In genomic region chr5:97098864-97099454, GRCh38 we compare ENCODE assay signal across 1 cellular context.
A peak's percentile ranks its signal among the peaks of the same experiment; 100 is the strongest.
TF ChIP-seq lines count a peak whose summit lies in the region.

No MANE protein-coding gene starts in this region.

TF ChIP-seq in GM12878, 131 proteins besides CTCF, POLR2A, EP300 and RAD21:
- TF ChIP-seq IKZF2 (IDR thresholded peaks at IDR 0.05) (0 out of 4 replicates have a peak, but pooled peaks of 1 of the 2 experiments have one; percentile 17), MTA3 (IDR thresholded peaks at IDR 0.05; ENCODE audit: borderline replicate concordance, low read length) (no peak), POU2F2 (IDR thresholded peaks at IDR 0.05; ENCODE audit: borderline replicate concordance, low read depth, low read length) (peak; percentile 45; the same call in 1 of the 3 replicates), MTA2 (IDR thresholded peaks at IDR 0.05; ENCODE audit: low read depth) (no peak; the same call in 1 of the 2 replicates), PKNOX1 (IDR thresholded peaks at IDR 0.05) (peak; percentile 46), EZH2 (IDR thresholded peaks at IDR 0.05; ENCODE audit: borderline replicate concordance, control insufficient read depth, low read depth, low read length) (no peak), ZNF217 (IDR thresholded peaks at IDR 0.05) (no peak), SREBF1 (IDR thresholded peaks at IDR 0.05; ENCODE audit: low read length) (no peak), ZNF207 (IDR thresholded peaks at IDR 0.05; ENCODE audit: borderline replicate concordance) (no peak)
- TF ChIP-seq, protein P1, sequence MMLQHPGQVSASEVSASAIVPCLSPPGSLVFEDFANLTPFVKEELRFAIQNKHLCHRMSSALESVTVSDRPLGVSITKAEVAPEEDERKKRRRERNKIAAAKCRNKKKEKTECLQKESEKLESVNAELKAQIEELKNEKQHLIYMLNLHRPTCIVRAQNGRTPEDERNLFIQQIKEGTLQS (IDR thresholded peaks at IDR 0.05; ENCODE audit: borderline replicate concordance, extremely low read depth, low read depth, low read length) = no peak
- TF ChIP-seq, protein P2, sequence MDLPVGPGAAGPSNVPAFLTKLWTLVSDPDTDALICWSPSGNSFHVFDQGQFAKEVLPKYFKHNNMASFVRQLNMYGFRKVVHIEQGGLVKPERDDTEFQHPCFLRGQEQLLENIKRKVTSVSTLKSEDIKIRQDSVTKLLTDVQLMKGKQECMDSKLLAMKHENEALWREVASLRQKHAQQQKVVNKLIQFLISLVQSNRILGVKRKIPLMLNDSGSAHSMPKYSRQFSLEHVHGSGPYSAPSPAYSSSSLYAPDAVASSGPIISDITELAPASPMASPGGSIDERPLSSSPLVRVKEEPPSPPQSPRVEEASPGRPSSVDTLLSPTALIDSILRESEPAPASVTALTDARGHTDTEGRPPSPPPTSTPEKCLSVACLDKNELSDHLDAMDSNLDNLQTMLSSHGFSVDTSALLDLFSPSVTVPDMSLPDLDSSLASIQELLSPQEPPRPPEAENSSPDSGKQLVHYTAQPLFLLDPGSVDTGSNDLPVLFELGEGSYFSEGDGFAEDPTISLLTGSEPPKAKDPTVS (IDR thresholded peaks at IDR 0.05; ENCODE audit: low read depth, low read length) = no peak
